Comparison of ENCODE assay signal across 20 cellular contexts in the genomic region with DNA sequence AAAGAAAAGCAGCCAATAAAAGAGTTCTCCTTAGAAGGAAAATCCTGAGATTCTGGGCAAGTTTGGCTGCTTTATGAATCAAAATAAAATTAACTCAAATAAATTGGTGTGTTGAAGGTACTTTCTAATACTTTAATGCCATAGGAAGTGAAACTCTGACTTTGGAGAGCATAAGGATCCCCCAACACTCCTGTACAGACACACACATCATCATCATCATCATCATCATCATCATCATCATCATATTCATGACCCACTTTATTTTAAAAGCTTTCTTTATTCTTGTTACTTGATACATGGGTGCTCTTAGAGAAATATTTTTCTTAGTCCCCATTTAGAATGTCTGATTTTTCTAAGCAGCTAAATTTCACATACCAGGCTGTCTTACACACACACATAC.
DNase-seq lines count a peak whose midpoint lies in the region; ATAC-seq and TF ChIP-seq lines count a peak whose summit lies in the region.
"Had no signal": no experiment of that assay in that cellular context is flagged by ENCODE, and none has a peak within 500 bp of the region (broad histone marks: within the 10 kb centered on the region; RNA-seq: fewer than 3 reads in every experiment).

No MANE protein-coding gene starts in this region.

- TF ChIP-seq CTCF in DOHH2 (IDR thresholded peaks at IDR 0.05; ENCODE audit: low read depth, low read length, poor library complexity, severe bottlenecking), result no peak
- no peak for TF ChIP-seq CTCF in OCI-LY3 (IDR thresholded peaks at IDR 0.05; ENCODE audit: low read depth, low read length)
- no peak for TF ChIP-seq CTCF in endothelial cell (IDR thresholded peaks at IDR 0.05; ENCODE audit: unreplicated experiment)
- no peak for TF ChIP-seq CTCF in parathyroid adenoma (IDR thresholded peaks at IDR 0.05)
- no peak for TF ChIP-seq CTCF in CD8-positive, alpha-beta T cell (IDR thresholded peaks at IDR 0.05)

- POLR2A ChIA-PET in CD8-positive, alpha-beta T cell (lab: Charles Lee), result no interaction called here

- H3K4me3 ChIP-seq in DOHH2 (ENCODE audit: low read length) (peak overlapping the region; percentile 40), OCI-LY3 (ENCODE audit: low read length) (0 out of 2 replicates have a peak overlapping the region, but pooled peaks have one; percentile 2), parathyroid adenoma (ENCODE audit: low read depth, low read length) (no peak overlapping the region)
- H3K4me3 ChIP-seq in CD8-positive, alpha-beta T cell (ENCODE audit: low read depth, low read length), result no peak overlapping the region
- H3K4me3 ChIP-seq: BLaER1, SK-N-MC had no signal

- H3K4me1 ChIP-seq in DOHH2 (ENCODE audit: control insufficient read depth, low read length) (peaks cover 84% of the 10 kb centered on the region), OCI-LY3 (ENCODE audit: low read length) (peaks cover 34% of the 10 kb centered on the region), parathyroid adenoma (no peaks in the 10 kb centered on the region)
- no peaks in the 10 kb centered on the region for H3K4me1 ChIP-seq in CD8-positive, alpha-beta T cell (ENCODE audit: insufficient read depth, low read length)
- H3K4me1 ChIP-seq: BLaER1 had no signal

- no peaks in the 10 kb centered on the region for H3K9me3 Mint-ChIP-seq in endothelial cell (ENCODE audit: unreplicated experiment)
- H3K9me3 Mint-ChIP-seq in CD8-positive, alpha-beta T cell, result peaks cover 7% of the 10 kb centered on the region
- H3K9me3 Mint-ChIP-seq: CD4-positive, alpha-beta T cell had no signal

- H3K27ac ChIP-seq in DOHH2 (ENCODE audit: low read depth, low read length), result peak overlapping the region; percentile 73
- no peak overlapping the region for H3K27ac ChIP-seq in OCI-LY3 (ENCODE audit: low read length)
- H3K27ac ChIP-seq in parathyroid adenoma, result no peak overlapping the region
- H3K27ac ChIP-seq in CD8-positive, alpha-beta T cell (ENCODE audit: low read depth, low read length), result no peak overlapping the region
- H3K27ac ChIP-seq: BLaER1, KMS-11, SK-N-MC had no signal

- H3K79me2 ChIP-seq in DOHH2 (ENCODE audit: control insufficient read depth, low read length), result no peaks in the 10 kb centered on the region
- H3K79me2 ChIP-seq in OCI-LY3 (ENCODE audit: low read length), result no peaks in the 10 kb centered on the region
- H3K79me2 ChIP-seq in parathyroid adenoma, result no peaks in the 10 kb centered on the region

- no peaks in the 10 kb centered on the region for H3K36me3 Mint-ChIP-seq in endothelial cell (ENCODE audit: low read depth, unreplicated experiment)
- no peaks in the 10 kb centered on the region for H3K36me3 Mint-ChIP-seq in CD8-positive, alpha-beta T cell

- no peaks in the 10 kb centered on the region for H4K20me1 ChIP-seq in DOHH2 (ENCODE audit: control insufficient read depth, insufficient read depth, low read depth, low read length)
- no peaks in the 10 kb centered on the region for H4K20me1 ChIP-seq in OCI-LY3 (ENCODE audit: insufficient read depth, low read length)
- H4K20me1 ChIP-seq: BLaER1 had no signal

- H3K4me3 Mint-ChIP-seq in endothelial cell (ENCODE audit: unreplicated experiment), result no peak overlapping the region
- no peak overlapping the region for H3K4me3 Mint-ChIP-seq in CD8-positive, alpha-beta T cell
- H3K4me3 Mint-ChIP-seq: CD4-positive, alpha-beta T cell had no signal

- H2AFZ ChIP-seq in OCI-LY3 (ENCODE audit: low read depth, low read length) (no peak overlapping the region), parathyroid adenoma (no peak overlapping the region)

- H3K36me3 ChIP-seq in DOHH2 (ENCODE audit: control insufficient read depth, low read length) (peaks cover 9% of the 10 kb centered on the region), OCI-LY3 (replicated peaks; ENCODE audit: low read depth, low read length) (no peaks in the 10 kb centered on the region), parathyroid adenoma (ENCODE audit: control insufficient read depth, insufficient read depth, low read length) (no peaks in the 10 kb centered on the region)
- no peaks in the 10 kb centered on the region for H3K36me3 ChIP-seq in CD8-positive, alpha-beta T cell (ENCODE audit: insufficient read depth, low read length)
- H3K36me3 ChIP-seq: BLaER1 had no signal

- no peaks in the 10 kb centered on the region for H3K27me3 Mint-ChIP-seq in endothelial cell (ENCODE audit: unreplicated experiment)
- H3K27me3 Mint-ChIP-seq in CD8-positive, alpha-beta T cell (ENCODE audit: low read depth), result no peaks in the 10 kb centered on the region
- H3K27me3 Mint-ChIP-seq: CD4-positive, alpha-beta T cell; IgD-negative memory B cell had no signal

- ATAC-seq in CD8-positive, alpha-beta T cell, result no peak
- ATAC-seq in GM19395 (IDR thresholded peaks at IDR 0.05; ENCODE audit: unreplicated experiment) (no peak), HG02588 (IDR thresholded peaks at IDR 0.05; ENCODE audit: unreplicated experiment) (no peak)
- ATAC-seq: Panc1 had no signal

- H3F3A ChIP-seq in DOHH2 (ENCODE audit: control insufficient read depth, insufficient read depth), result no peaks in the 10 kb centered on the region; the same call in 1 of the 2 replicates

- peaks cover 34% of the 10 kb centered on the region for H3K4me1 Mint-ChIP-seq in endothelial cell (ENCODE audit: unreplicated experiment)
- H3K4me1 Mint-ChIP-seq in CD8-positive, alpha-beta T cell (ENCODE audit: low read depth), result no peaks in the 10 kb centered on the region

- H3K27me3 ChIP-seq in DOHH2 (ENCODE audit: control insufficient read depth, low read length) (no peaks in the 10 kb centered on the region), OCI-LY3 (ENCODE audit: low read depth, low read length) (no peaks in the 10 kb centered on the region), parathyroid adenoma (ENCODE audit: control insufficient read depth, insufficient read depth, low read length) (no peaks in the 10 kb centered on the region)
- no peaks in the 10 kb centered on the region for H3K27me3 ChIP-seq in CD8-positive, alpha-beta T cell (ENCODE audit: insufficient read depth, low read length)
- H3K27me3 ChIP-seq: BLaER1 had no signal

- H3K4me2 ChIP-seq in DOHH2 (ENCODE audit: low read length), result peak overlapping the region; percentile 53
- H3K4me2 ChIP-seq in OCI-LY3 (ENCODE audit: low read length), result peak overlapping the region; percentile 39
- H3K4me2 ChIP-seq in parathyroid adenoma (ENCODE audit: low read length), result peak overlapping the region; percentile 49
- H3K4me2 ChIP-seq: BLaER1, KMS-11 had no signal

- CTCF ChIA-PET in CD8-positive, alpha-beta T cell (lab: Charles Lee), result no interaction called here

- no peaks in the 10 kb centered on the region for H3K9me3 ChIP-seq in DOHH2 (ENCODE audit: control insufficient read depth, insufficient read depth, low read length)
- H3K9me3 ChIP-seq in OCI-LY3 (ENCODE audit: insufficient read depth, low read length), result no peaks in the 10 kb centered on the region
- no peaks in the 10 kb centered on the region for H3K9me3 ChIP-seq in parathyroid adenoma (ENCODE audit: control insufficient read depth, low read length)
- H3K9me3 ChIP-seq in CD8-positive, alpha-beta T cell (ENCODE audit: low read length), result no peaks in the 10 kb centered on the region
- H3K9me3 ChIP-seq: BLaER1 had no signal

- H3K9me2 ChIP-seq in DOHH2 (replicated peaks; ENCODE audit: control insufficient read depth, low read length), result no peaks in the 10 kb centered on the region

- H3K27ac Mint-ChIP-seq in endothelial cell (ENCODE audit: unreplicated experiment), result peak overlapping the region; percentile 85
- no peak overlapping the region for H3K27ac Mint-ChIP-seq in CD8-positive, alpha-beta T cell
- H3K27ac Mint-ChIP-seq: CD4-positive, alpha-beta T cell had no signal

- H3K9ac ChIP-seq in OCI-LY3 (ENCODE audit: low read length), result no peak overlapping the region
- no peak overlapping the region for H3K9ac ChIP-seq in parathyroid adenoma
- H3K9ac ChIP-seq: BLaER1, KMS-11 had no signal

- no peak for DNase-seq in endothelial cell (ENCODE audit: low spot score)
- no peak for DNase-seq in CD8-positive, alpha-beta T cell
- DNase-seq: CD4-positive, alpha-beta T cell; DMS79; GF-D8; MM.1S; NCI-H2029; NCI-H446; SIG-M5; SW 1271 had no signal

- intact Hi-C loops in CD8-positive, alpha-beta T cell (cut with DNase I, micrococcal nuclease), result no loop called here

Comparison
In these comparisons a context has a peak if more than half of its experiments do, and no peak if none do; other contexts are left out.
1. H3K4me3 ChIP-seq: peak in DOHH2 (single experiment) and OCI-LY3 (single experiment); none in parathyroid adenoma (single experiment) and CD8-positive, alpha-beta T cell (single experiment).
2. Peak in every context shown above with its lines, with median percentiles within 50 percentile points of each other: H3K4me2 ChIP-seq.